21 cellular contexts compared by ENCODE assay signal in the genomic region with DNA sequence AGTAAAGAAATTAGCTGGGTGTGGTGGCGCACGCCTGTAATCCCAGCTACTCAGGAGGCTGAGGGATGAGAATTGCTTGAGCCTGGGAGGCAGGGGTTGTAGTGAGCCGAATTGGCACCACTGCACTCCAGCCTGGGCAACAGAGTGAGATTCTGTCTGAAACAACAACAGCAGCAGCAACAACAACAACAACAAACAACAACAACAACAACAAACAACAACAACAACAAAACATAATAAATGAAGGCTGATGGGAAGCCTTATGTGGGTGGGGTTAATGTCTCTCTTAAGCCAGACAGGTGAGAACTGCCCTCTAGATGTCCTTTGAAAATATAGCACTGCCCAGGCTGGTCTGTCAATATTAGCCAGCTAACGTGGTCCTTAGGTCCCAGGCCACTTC.
"Had no signal": no experiment of that assay in that cellular context is flagged by ENCODE, and none has a peak within 500 bp of the region (broad histone marks: within the 10 kb centered on the region; RNA-seq: fewer than 3 reads in every experiment).

No MANE protein-coding gene starts in this region.

- H3K27ac Mint-ChIP-seq: activated naive CD8-positive, alpha-beta T cell; activated T-helper 2 cell treated with anti-CD3 and anti-CD28 coated beads, Interferon-gamma antibody, Interleukin-2, Interleukin-4, amounts not matched to agents 10 μg/mL and 5 μg/mL and 100 μg/mL, durations not matched to agents 14 hours and 24 hours and 36 hours had no signal

- H3K36me3 Mint-ChIP-seq: naive B cell had no signal

- H3K9me3 Mint-ChIP-seq: activated T-cell treated with anti-CD3 and anti-CD28 coated beads, Interleukin-2, amount 50 U/mL, for 4 hours; activated T-helper 2 cell treated with anti-CD3 and anti-CD28 coated beads, Interferon-gamma antibody, Interleukin-2, Interleukin-4, amounts not matched to agents 10 μg/mL and 5 μg/mL and 100 μg/mL, durations not matched to agents 14 hours and 24 hours and 36 hours; naive B cell had no signal

- H3K27ac ChIP-seq: ascending aorta, coronary artery, epithelial cell of prostate, spleen, testis, vagina had no signal

- DNase-seq: activated CD4-positive, alpha-beta T cell treated with anti-CD3 and anti-CD28 coated beads for 1 hour; activated CD4-positive, alpha-beta T cell treated with anti-CD3 and anti-CD28 coated beads, Interleukin-2, amount 50 U/mL, for 1 hour; activated CD8-positive, alpha-beta memory T cell treated with anti-CD3 and anti-CD28 coated beads for 24 hours; activated CD8-positive, alpha-beta memory T cell treated with anti-CD3 and anti-CD28 coated beads, Interleukin-2, amount 50 U/mL, for 4 hours; activated naive CD4-positive, alpha-beta T cell; activated T-cell treated with anti-CD3 and anti-CD28 coated beads, Interleukin-2, amount 50 U/mL, for 4 hours; naive B cell; spleen; stimulated activated CD4-positive, alpha-beta T cell treated with anti-CD3 and anti-CD28 coated beads, Interleukin-4, amount 100 ng/mL, for 1 hour; stimulated activated naive CD4-positive, alpha-beta T cell; testis; trophoblast cell had no signal

- H3K9me3 ChIP-seq: adrenal gland, ascending aorta, spleen, testis, vagina had no signal

- H3K4me3 Mint-ChIP-seq: activated naive CD8-positive, alpha-beta T cell; activated T-cell treated with anti-CD3 and anti-CD28 coated beads, Interleukin-2, amount 50 U/mL, for 4 hours had no signal

- H3K27me3 ChIP-seq: adrenal gland, ascending aorta, spleen, testis, vagina had no signal

- H3K4me3 ChIP-seq: adrenal gland, ascending aorta, coronary artery, lung, spleen, testis, vagina had no signal

- H3K4me1 ChIP-seq: vagina had no signal

- H3K27me3 Mint-ChIP-seq: activated naive CD8-positive, alpha-beta T cell; naive B cell had no signal

- H3K36me3 ChIP-seq: adrenal gland, ascending aorta, spleen, vagina had no signal

- ATAC-seq: activated T-cell treated with anti-CD3 and anti-CD28 coated beads, Interleukin-2, amount 50 U/mL, for 4 hours; left lobe of liver had no signal
